8 cellular contexts compared by ENCODE assay signal in genomic region chr11:108222686-108223448, GRCh38. TPM values are rescaled to one million over a fixed set of nuclear protein-coding genes. Genes with fewer than 3 reads are reported as not detected.
DNase-seq lines count a peak whose midpoint lies in the region; ATAC-seq lines count a peak whose summit lies in the region.

A gene with protein sequence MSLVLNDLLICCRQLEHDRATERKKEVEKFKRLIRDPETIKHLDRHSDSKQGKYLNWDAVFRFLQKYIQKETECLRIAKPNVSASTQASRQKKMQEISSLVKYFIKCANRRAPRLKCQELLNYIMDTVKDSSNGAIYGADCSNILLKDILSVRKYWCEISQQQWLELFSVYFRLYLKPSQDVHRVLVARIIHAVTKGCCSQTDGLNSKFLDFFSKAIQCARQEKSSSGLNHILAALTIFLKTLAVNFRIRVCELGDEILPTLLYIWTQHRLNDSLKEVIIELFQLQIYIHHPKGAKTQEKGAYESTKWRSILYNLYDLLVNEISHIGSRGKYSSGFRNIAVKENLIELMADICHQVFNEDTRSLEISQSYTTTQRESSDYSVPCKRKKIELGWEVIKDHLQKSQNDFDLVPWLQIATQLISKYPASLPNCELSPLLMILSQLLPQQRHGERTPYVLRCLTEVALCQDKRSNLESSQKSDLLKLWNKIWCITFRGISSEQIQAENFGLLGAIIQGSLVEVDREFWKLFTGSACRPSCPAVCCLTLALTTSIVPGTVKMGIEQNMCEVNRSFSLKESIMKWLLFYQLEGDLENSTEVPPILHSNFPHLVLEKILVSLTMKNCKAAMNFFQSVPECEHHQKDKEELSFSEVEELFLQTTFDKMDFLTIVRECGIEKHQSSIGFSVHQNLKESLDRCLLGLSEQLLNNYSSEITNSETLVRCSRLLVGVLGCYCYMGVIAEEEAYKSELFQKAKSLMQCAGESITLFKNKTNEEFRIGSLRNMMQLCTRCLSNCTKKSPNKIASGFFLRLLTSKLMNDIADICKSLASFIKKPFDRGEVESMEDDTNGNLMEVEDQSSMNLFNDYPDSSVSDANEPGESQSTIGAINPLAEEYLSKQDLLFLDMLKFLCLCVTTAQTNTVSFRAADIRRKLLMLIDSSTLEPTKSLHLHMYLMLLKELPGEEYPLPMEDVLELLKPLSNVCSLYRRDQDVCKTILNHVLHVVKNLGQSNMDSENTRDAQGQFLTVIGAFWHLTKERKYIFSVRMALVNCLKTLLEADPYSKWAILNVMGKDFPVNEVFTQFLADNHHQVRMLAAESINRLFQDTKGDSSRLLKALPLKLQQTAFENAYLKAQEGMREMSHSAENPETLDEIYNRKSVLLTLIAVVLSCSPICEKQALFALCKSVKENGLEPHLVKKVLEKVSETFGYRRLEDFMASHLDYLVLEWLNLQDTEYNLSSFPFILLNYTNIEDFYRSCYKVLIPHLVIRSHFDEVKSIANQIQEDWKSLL (N-terminal part only) (plus strand): TSS chr11:108223067. CDS start chr11:108227625, 4,558 bp downstream.

- H3K4me2 ChIP-seq in BLaER1 treated with 17β-estradiol and CSF1 and Interleukin-3, amounts not matched to agents 10 nM and 100 nM = peak within 1 kb of the TSS; percentile 84 to 99 (median 92)

- H3K4me1 ChIP-seq in BLaER1 treated with 17β-estradiol and CSF1 and Interleukin-3, amounts not matched to agents 10 nM and 100 nM = peaks cover 49 to 62% (median 57%) of the 10 kb centered on the region in 10 experiments

- H3K4me3 ChIP-seq in BLaER1 treated with 17β-estradiol and CSF1 and Interleukin-3, amounts not matched to agents 10 nM and 100 nM = peak within 1 kb of the TSS; percentile 77 to 91 (median 87)

- DNase-seq in GM19240 (ENCODE audit: insufficient read length, low spot score) (peak; percentile 53), NCI-H524 treated with DMSO at 0.1 percent for 48 hours (lab: John Stamatoyannopoulos, UW) (peak; percentile 89), cortex of kidney (lab: John Stamatoyannopoulos, UW) (peak; percentile 63), left lobe of liver (ENCODE audit: low spot score) (peak; percentile 100)
- DNase-seq in activated CD4-positive, alpha-beta T cell treated with anti-CD3 and anti-CD28 coated beads for 48 hours = peak; percentile 98
- peak; percentile 95 for DNase-seq in stimulated activated CD4-positive, alpha-beta T cell treated with anti-CD3 and anti-CD28 coated beads, Interleukin-2, amount 100 ng/mL, for 4 hours (ENCODE audit: low read depth)

- peaks cover 0 to 34% (median 8%) of the 10 kb centered on the region in 11 experiments; a peak in 14 of 22 replicates for H3K36me3 ChIP-seq in BLaER1 treated with 17β-estradiol and CSF1 and Interleukin-3, amounts not matched to agents 10 nM and 100 nM

- H4K20me1 ChIP-seq in BLaER1 treated with 17β-estradiol and CSF1 and Interleukin-3, amounts not matched to agents 10 nM and 100 nM = peaks cover 0 to 26% (median 20%) of the 10 kb centered on the region in 11 experiments; a peak in 9 of 22 replicates

- no peaks in the 10 kb centered on the region for H3K9me3 ChIP-seq in BLaER1 treated with 17β-estradiol and CSF1 and Interleukin-3, amounts not matched to agents 10 nM and 100 nM (replicated peaks in 1 of 11)

- peak within 1 kb of the TSS; percentile 83 to 95 (median 93) for H3K27ac ChIP-seq in BLaER1 treated with 17β-estradiol and CSF1 and Interleukin-3, amounts not matched to agents 10 nM and 100 nM

- peak; percentile 70 for ATAC-seq in HG03460 (IDR thresholded peaks at IDR 0.05; ENCODE audit: unreplicated experiment)
- ATAC-seq in left lobe of liver = peak; percentile 94

- H3K9ac ChIP-seq in BLaER1 treated with 17β-estradiol and CSF1 and Interleukin-3, amounts not matched to agents 10 nM and 100 nM = peak within 1 kb of the TSS; percentile 89 to 95 (median 94)

- H3K27me3 ChIP-seq in BLaER1 treated with 17β-estradiol and CSF1 and Interleukin-3, amounts not matched to agents 10 nM and 100 nM = no peaks in the 10 kb centered on the region

RNA-seq across cellular contexts. Expression of the gene that starts here (rescaled TPM):
- total RNA-seq in left lobe of liver = 25.7 TPM

Comparison
In these comparisons a context has a peak if more than half of its experiments do, and no peak if none do; other contexts are left out.
1. Peak in every context shown above with its lines: DNase-seq, ATAC-seq, H3K4me3 ChIP-seq and H3K27ac ChIP-seq.